ENCODE assay signal across 10 cellular contexts in genomic region chr19:40567750-40568494, GRCh38. TPM values are rescaled to one million over a fixed set of nuclear protein-coding genes. Genes with fewer than 3 reads are reported as not detected.
A peak's percentile ranks its signal among the peaks of the same experiment; 100 is the strongest.
DNase-seq lines count a peak whose midpoint lies in the region; ATAC-seq, FAIRE-seq and TF ChIP-seq lines count a peak whose summit lies in the region.
"Had no signal": no experiment of that assay in that cellular context is flagged by ENCODE, and none has a peak within 500 bp of the region (broad histone marks: within the 10 kb centered on the region; RNA-seq: fewer than 3 reads in every experiment).

No MANE protein-coding gene starts in this region.

- in situ Hi-C loops in GM13977 (cut with MboI; ENCODE audit: low pct_unique_long_range_greater_than_20kb, low sequenced_read_pairs, unreplicated experiment), result no loop called here

- H3K4me3 ChIP-seq in heart left ventricle (peak overlapping the region in 10 of 12 donors; percentile 9 to 46 (median 26)), cardiac fibroblast (replicated peaks in 1 of 2; ENCODE audit: low read depth in 2 of 2, low read length in 2 of 2) (peak overlapping the region; percentile 26 to 39), lower lobe of right lung (peak overlapping the region; percentile 35), tibial nerve (peak overlapping the region; percentile 8 to 43 (median 18))

- no peak for FAIRE-seq in frontal cortex (lab: Jason Lieb, UNC)

- H3K27ac ChIP-seq in heart left ventricle (no peak overlapping the region), lower lobe of right lung (no peak overlapping the region), tibial nerve (peak overlapping the region in 3 of 4 donors; percentile 11 to 89 (median 59))

- 7 to 22% (median 9%) methylated on average over 19 to 70 of the region's 70 CpGs for WGBS in heart left ventricle, 4 donors
- WGBS in tibial nerve, 2 donors, result 9 to 15% methylated on average over 27 to 60 of the region's 70 CpGs

- H3K9me3 ChIP-seq in heart left ventricle, result no peaks in the 10 kb centered on the region
- no peaks in the 10 kb centered on the region for H3K9me3 ChIP-seq in lower lobe of right lung
- no peaks in the 10 kb centered on the region for H3K9me3 ChIP-seq in tibial nerve

- ATAC-seq in heart left ventricle, result no peak
- ATAC-seq in Right ventricle myocardium superior (ENCODE audit: poor library complexity), result no peak
- no peak for ATAC-seq in lower lobe of right lung

- TF ChIP-seq POLR2A in heart left ventricle (IDR thresholded peaks at IDR 0.05) (no peak), tibial nerve (IDR thresholded peaks at IDR 0.05) (no peak)

- intact Hi-C loops in heart left ventricle (cut with DNase I) (no loop called here), Right ventricle myocardium superior (cut with DNase I) (no loop called here), lower lobe of right lung (cut with DNase I) (no loop called here)

- H3K4me1 ChIP-seq in heart left ventricle (peaks cover 0 to 20% (median 9%) of the 10 kb centered on the region in 12 donors), lower lobe of right lung (peaks cover 18% of the 10 kb centered on the region), tibial nerve (peaks cover 0 to 32% (median 13%) of the 10 kb centered on the region in 4 donors)

- no peak for TF ChIP-seq EP300 in tibial nerve (IDR thresholded peaks at IDR 0.05)

- peaks cover 4 to 47% (median 33%) of the 10 kb centered on the region in 9 donors for H3K27me3 ChIP-seq in heart left ventricle
- peaks cover 55% of the 10 kb centered on the region for H3K27me3 ChIP-seq in lower lobe of right lung (ENCODE audit: low read depth)
- peaks cover 0 to 44% of the 10 kb centered on the region in 2 donors for H3K27me3 ChIP-seq in tibial nerve

- no peaks in the 10 kb centered on the region for H3K36me3 ChIP-seq in heart left ventricle
- no peaks in the 10 kb centered on the region for H3K36me3 ChIP-seq in lower lobe of right lung
- no peaks in the 10 kb centered on the region for H3K36me3 ChIP-seq in tibial nerve

- TF ChIP-seq CTCF in heart left ventricle (IDR thresholded peaks at IDR 0.05), result no peak
- no peak for TF ChIP-seq CTCF in cardiac fibroblast (IDR thresholded peaks at IDR 0.05; ENCODE audit: low read depth, low read length)
- TF ChIP-seq CTCF in lower lobe of right lung (IDR thresholded peaks at IDR 0.05), result no peak
- no peak for TF ChIP-seq CTCF in tibial nerve (IDR thresholded peaks at IDR 0.05)
- no peak for TF ChIP-seq CTCF in GM13977 (IDR thresholded peaks at IDR 0.05; ENCODE audit: extremely low read depth, insufficient read depth, missing control alignments)

- DNase-seq in heart left ventricle (peak in 1 of 5 donors; percentile 60), Right ventricle myocardium superior (no peak), cardiac fibroblast (ENCODE audit: low read depth in 2 of 2) (no peak), lower lobe of right lung (no peak), tibial nerve (ENCODE audit: low spot score in 2 of 2) (no peak), frontal cortex (ENCODE audit: low spot score in 2 of 2) (no peak), GM13977 (ENCODE audit: low spot score) (no peak)
- DNase-seq in effector CD8-positive, alpha-beta T cell (lab: John Stamatoyannopoulos, UW), result no peak
- DNase-seq: caudate nucleus, NCI-H2171 had no signal

RNA-seq across cellular contexts. Expression of gene SHKBP1, which starts 8.8 kb away (rescaled TPM):
- total RNA-seq in heart left ventricle (10 to 100 TPM; 16.4 to 52.8 (median 18.4) TPM), Right ventricle myocardium superior (15.7 TPM), lower lobe of right lung (91.2 TPM), tibial nerve (100 to 1,000 TPM in 1 of 4 donors, 10 to 100 TPM in 3; 40.8 to 129 (median 51.2) TPM), frontal cortex (1.6 TPM)
- 10 to 100 TPM; 23.2 to 37.0 TPM for polyA plus RNA-seq in heart left ventricle

RNA-seq across cellular contexts. Expression of gene LTBP4, which starts 33.2 kb away (rescaled TPM):
- total RNA-seq in heart left ventricle (100 to 1,000 TPM; 101 to 319 (median 212) TPM), Right ventricle myocardium superior (296 TPM), lower lobe of right lung (316 TPM), tibial nerve (1,000 to 10,000 TPM in 2 of 4 donors, 100 to 1,000 TPM in 2; 851 to 1,504 (median 1,156) TPM), frontal cortex (25.3 TPM)
- 100 to 1,000 TPM in 1 of 2 donors, 10 to 100 TPM in 1; 95.0 to 121 TPM for polyA plus RNA-seq in heart left ventricle

Comparison
In these comparisons a context has a peak if more than half of its experiments do, and no peak if none do; other contexts are left out.
1. H3K27ac ChIP-seq: peak in tibial nerve (3 of 4); none in heart left ventricle (0 of 12) and lower lobe of right lung (single experiment).
2. Peak in every context shown above with its lines, with median percentiles within 50 percentile points of each other: H3K4me3 ChIP-seq.